ENCODE assay signal across 8 cellular contexts in the genomic region with DNA sequence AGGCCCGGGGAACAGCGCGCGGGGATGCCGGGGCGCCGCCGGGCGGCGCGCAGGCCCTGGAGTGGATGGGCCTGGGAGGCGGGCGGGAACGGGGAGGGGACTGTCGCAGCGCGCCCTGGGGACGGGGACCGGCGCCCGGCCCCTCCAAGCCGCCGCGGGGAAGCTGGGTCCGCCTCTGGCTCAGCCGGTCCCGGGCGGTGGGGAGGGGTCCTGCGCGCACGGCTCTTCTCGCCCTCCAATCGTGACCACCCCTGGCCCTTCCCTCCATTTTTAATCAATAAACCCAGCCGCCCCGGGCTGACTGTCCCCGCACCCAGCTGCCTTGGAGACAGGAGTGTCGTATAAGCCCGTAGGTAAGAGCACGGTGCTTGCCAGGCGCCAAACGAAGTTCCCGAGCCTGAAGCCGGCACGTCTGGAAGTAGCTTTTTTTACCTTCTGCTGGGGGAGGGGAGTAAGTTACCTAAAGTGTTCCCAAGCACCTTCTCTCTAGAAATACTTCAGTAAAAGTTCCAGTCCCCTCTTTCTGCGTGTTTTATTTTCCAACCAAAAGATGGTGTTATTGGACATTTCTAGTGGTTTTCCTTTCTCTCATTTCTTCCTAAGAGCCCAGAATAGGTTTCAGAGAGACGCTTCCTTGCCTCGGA. TPM values are rescaled to one million over a fixed set of nuclear protein-coding genes. Genes with fewer than 3 reads are reported as not detected.
DNase-seq lines count a peak whose midpoint lies in the region; ATAC-seq and TF ChIP-seq lines count a peak whose summit lies in the region.

No MANE protein-coding gene starts in this region.

- H3K27ac ChIP-seq in esophagus (ENCODE audit: low read depth in 2 of 2, low read length in 1 of 2) (peak overlapping the region; percentile 88 to 96), stomach (peak overlapping the region; percentile 90 to 95 (median 91))

- peaks cover 4% of the 10 kb centered on the region for H3K27me3 Mint-ChIP-seq in activated CD8-positive, alpha-beta T cell treated with anti-CD3 and anti-CD28 coated beads, Interleukin-2, amount 10 ng/mL, durations not matched to agents 7 days and 5 days (ENCODE audit: low read depth)

- ATAC-seq in HG03039 (IDR thresholded peaks at IDR 0.05; ENCODE audit: unreplicated experiment) = peak; percentile 36
- no peak for ATAC-seq in activated CD8-positive, alpha-beta T cell treated with anti-CD3 and anti-CD28 coated beads, Interleukin-2, amount 10 ng/mL, durations not matched to agents 7 days and 5 days

- intact Hi-C loops in stomach (cut with DNase I; ENCODE audit: low total_unique reads) = loop anchor here (5.0 kb wide), 2 partner anchors 71 to 336 kb away; no protein-coding TSS in a partner anchor

- peak overlapping the region; percentile 86 for H3K27ac Mint-ChIP-seq in activated CD8-positive, alpha-beta T cell treated with anti-CD3 and anti-CD28 coated beads, Interleukin-2, amount 10 ng/mL, durations not matched to agents 7 days and 5 days

- POLR2A ChIA-PET in activated CD8-positive, alpha-beta T cell treated with anti-CD3 and anti-CD28 coated beads, Interleukin-2, amount 10 ng/mL, durations not matched to agents 7 days and 5 days (lab: Charles Lee) = interaction anchor here (0.6 to 4.4 kb wide), 11 partner anchors 34 to 78 kb away, joined by 3 to 19 read pairs (median 4); partner anchors contain the start of genes LSM14B, PSMA7 and SS18L1

- no peak for TF ChIP-seq POLR2A in stomach (IDR thresholded peaks at IDR 0.05)

- H3K4me1 ChIP-seq in esophagus (ENCODE audit: control insufficient read depth in 2 of 2, insufficient read depth in 2 of 2, low read length in 1 of 2) = peaks cover 13 to 27% of the 10 kb centered on the region in 2 donors
- H3K4me1 ChIP-seq in stomach = peaks cover 35 to 42% (median 38%) of the 10 kb centered on the region in 4 donors

- CTCF ChIA-PET in activated CD8-positive, alpha-beta T cell treated with anti-CD3 and anti-CD28 coated beads, Interleukin-2, amount 10 ng/mL, durations not matched to agents 7 days and 5 days (lab: Charles Lee) = interaction anchor here (0.8 to 1.4 kb wide), 4 partner anchors 55 to 320 kb away, joined by 3 to 5 read pairs (median 3); no protein-coding TSS in a partner anchor

- H3K27me3 ChIP-seq in esophagus (ENCODE audit: control insufficient read depth in 1 of 2, insufficient read depth in 2 of 2, low read length in 2 of 2) (no peaks in the 10 kb centered on the region), stomach (no peaks in the 10 kb centered on the region)

- H3K36me3 ChIP-seq in esophagus (ENCODE audit: control insufficient read depth in 2 of 2, insufficient read depth in 2 of 2, low read length in 1 of 2) (no peaks in the 10 kb centered on the region), stomach (no peaks in the 10 kb centered on the region)

- no peaks in the 10 kb centered on the region for H3K9me3 Mint-ChIP-seq in activated CD8-positive, alpha-beta T cell treated with anti-CD3 and anti-CD28 coated beads, Interleukin-2, amount 10 ng/mL, durations not matched to agents 7 days and 5 days (ENCODE audit: insufficient read depth)

- H3K9me3 ChIP-seq in esophagus (ENCODE audit: control insufficient read depth in 2 of 2, insufficient read depth in 1 of 2, low read depth in 1 of 2, low read length in 1 of 2) (no peaks in the 10 kb centered on the region), stomach (no peaks in the 10 kb centered on the region)

- TF ChIP-seq CTCF in stomach (IDR thresholded peaks at IDR 0.05) = no peak

- peaks cover 36% of the 10 kb centered on the region for H3K4me1 Mint-ChIP-seq in activated CD8-positive, alpha-beta T cell treated with anti-CD3 and anti-CD28 coated beads, Interleukin-2, amount 10 ng/mL, durations not matched to agents 7 days and 5 days (ENCODE audit: low read depth)

- peak overlapping the region; percentile 81 for H3K4me3 Mint-ChIP-seq in activated CD8-positive, alpha-beta T cell treated with anti-CD3 and anti-CD28 coated beads, Interleukin-2, amount 10 ng/mL, durations not matched to agents 7 days and 5 days

- WGBS in esophagus, 2 donors = 0% methylated on average over 22 to 47 of the region's 47 CpGs
- 0 to 1% (median 0%) methylated on average over 19 to 47 of the region's 47 CpGs for WGBS in stomach, 5 donors

- H3K4me3 ChIP-seq in esophagus (ENCODE audit: low read depth in 1 of 2, low read length in 2 of 2) (peak overlapping the region; percentile 72 to 80), stomach (peak overlapping the region; percentile 65 to 79 (median 71))

- TF ChIP-seq EP300 in stomach (IDR thresholded peaks at IDR 0.05) = no peak

- DNase-seq in activated CD8-positive, alpha-beta memory T cell treated with anti-CD3 and anti-CD28 coated beads for 24 hours = peak; percentile 84
- no peak for DNase-seq in activated CD8-positive, alpha-beta memory T cell treated with anti-CD3 and anti-CD28 coated beads, Interleukin-2, amount 50 U/mL, for 4 hours
- DNase-seq in NCI-H2227 (lab: John Stamatoyannopoulos, UW; ENCODE audit: unreplicated experiment) (peak; percentile 84), myocyte (ENCODE audit: low read depth) (peak; percentile 52), stomach (peak; percentile 57)
- peak; percentile 58 for DNase-seq in activated CD8-positive, alpha-beta T cell treated with anti-CD3 and anti-CD28 coated beads, Interleukin-2, amount 10 ng/mL, durations not matched to agents 7 days and 5 days

- peaks cover 15% of the 10 kb centered on the region for H3K36me3 Mint-ChIP-seq in activated CD8-positive, alpha-beta T cell treated with anti-CD3 and anti-CD28 coated beads, Interleukin-2, amount 10 ng/mL, durations not matched to agents 7 days and 5 days (ENCODE audit: low read depth)

RNA-seq across cellular contexts. Expression of gene TAF4, which starts 0.8 kb away (rescaled TPM):
- total RNA-seq in activated CD8-positive, alpha-beta T cell treated with anti-CD3 and anti-CD28 coated beads, Interleukin-2, amount 10 ng/mL, durations not matched to agents 7 days and 5 days = 10 to 100 TPM; 24.0 to 24.1 TPM
- polyA plus RNA-seq in esophagus (1 to 10 TPM; 4.2 to 5.8 TPM), stomach (1 to 10 TPM; 3.2 to 4.3 (median 3.8) TPM)
- total RNA-seq in myocyte (6.4 and 7.8 TPM in 2 replicates), stomach (10 to 100 TPM in 4 of 5 donors, 1 to 10 TPM in 1; 9.5 to 33.9 (median 22.6) TPM)
- 5.0 TPM for polyA plus RNA-seq in myocyte (2012)

RNA-seq across cellular contexts. Expression of gene LSM14B, which starts 55.8 kb away (rescaled TPM):
- total RNA-seq in activated CD8-positive, alpha-beta T cell treated with anti-CD3 and anti-CD28 coated beads, Interleukin-2, amount 10 ng/mL, durations not matched to agents 7 days and 5 days = 10 to 100 TPM; 42.4 to 42.8 TPM
- polyA plus RNA-seq in esophagus (10 to 100 TPM; 12.3 to 20.2 TPM), stomach (10 to 100 TPM; 14.1 to 18.0 (median 14.9) TPM)
- total RNA-seq in myocyte (84.8 and 93.7 TPM in 2 replicates), stomach (10 to 100 TPM in 4 of 5 donors, under 1 TPM in 1; 0.58 to 27.2 (median 15.6) TPM)
- 41.6 TPM for polyA plus RNA-seq in myocyte (2012)
